Comparison of ENCODE assay signal across 9 cellular contexts in the genomic region with DNA sequence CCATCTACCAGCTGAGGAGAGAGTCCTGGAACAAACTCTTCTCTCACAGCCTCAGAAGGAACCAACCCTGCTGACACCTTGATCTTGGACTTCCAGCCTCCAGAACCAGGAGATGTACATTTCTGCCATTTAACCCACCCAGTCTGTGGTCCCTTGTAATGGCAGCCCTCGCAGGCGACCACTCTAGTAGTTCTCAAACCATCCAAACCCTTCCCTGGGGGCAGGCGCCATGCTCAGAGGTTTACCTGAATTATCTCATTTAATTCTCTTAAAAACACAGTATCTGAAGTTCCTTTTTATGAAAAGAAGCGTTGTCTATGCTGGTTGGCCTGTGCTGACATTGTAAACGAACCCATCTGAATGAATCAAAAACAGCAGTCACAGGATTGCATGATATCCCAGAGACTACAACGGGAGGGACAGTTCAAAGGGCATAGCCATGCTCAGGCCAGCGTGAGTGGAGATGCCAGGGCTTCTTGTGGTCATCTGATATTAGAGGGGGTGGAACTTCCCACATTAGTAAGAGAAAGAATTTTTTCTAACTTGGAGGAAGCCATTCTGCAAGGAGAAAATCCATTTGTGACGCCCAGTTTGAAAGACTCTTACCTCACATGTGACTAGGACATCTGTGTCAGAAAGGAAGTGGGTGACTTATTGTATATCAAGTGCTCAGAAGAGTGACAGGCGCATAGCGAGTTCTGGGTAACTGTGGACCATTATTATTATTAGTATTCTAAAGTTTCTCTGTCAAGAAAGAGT. TPM values are rescaled to one million over a fixed set of nuclear protein-coding genes. Genes with fewer than 3 reads are reported as not detected.
A peak's percentile ranks its signal among the peaks of the same experiment; 100 is the strongest.
DNase-seq lines count a peak whose midpoint lies in the region; ATAC-seq, FAIRE-seq and TF ChIP-seq lines count a peak whose summit lies in the region.
"Had no signal": no experiment of that assay in that cellular context is flagged by ENCODE, and none has a peak within 500 bp of the region (broad histone marks: within the 10 kb centered on the region; RNA-seq: fewer than 3 reads in every experiment).

No MANE protein-coding gene starts in this region.

- H3K4me1 Mint-ChIP-seq in effector memory CD8-positive, alpha-beta T cell (ENCODE audit: low read depth in 2 of 2): peaks cover 58 to 82% of the 10 kb centered on the region in 2 donors

- no peak overlapping the region for H2AFZ ChIP-seq in HepG2 (ENCODE audit: low read length)

- no peaks in the 10 kb centered on the region for H4K20me1 ChIP-seq in HepG2 (ENCODE audit: insufficient read depth, low read length)

- no peak for TF ChIP-seq POLR2A in HepG2 (IDR thresholded peaks at IDR 0.05; ENCODE audit: insufficient read depth in 1 of 2, low read depth in 2 of 2, low read length in 2 of 2)

- H3K36me3 ChIP-seq in liver (ENCODE audit: control insufficient read depth in 4 of 4, insufficient read depth in 3 of 4, low read depth in 1 of 4, low read length in 3 of 4) (no peaks in the 10 kb centered on the region), HepG2 (replicated peaks in 1 of 2; ENCODE audit: control insufficient read depth in 1 of 2, insufficient read depth in 2 of 2, low read length in 2 of 2) (no peaks in the 10 kb centered on the region)
- H3K36me3 ChIP-seq: heart left ventricle had no signal

- peaks cover 6% of the 10 kb centered on the region for H3K36me3 Mint-ChIP-seq in effector memory CD8-positive, alpha-beta T cell (ENCODE audit: insufficient read depth)

- in situ Hi-C loops in HepG2 (cut with HindIII; ENCODE audit: extremely low pct_ligation_motif_present, low pct_unique_long_range_greater_than_20kb): no loop called here

- no peaks in the 10 kb centered on the region for H3K27me3 Mint-ChIP-seq in effector memory CD8-positive, alpha-beta T cell

- no peak overlapping the region for H3K4me2 ChIP-seq in HepG2 (ENCODE audit: low read depth, low read length)

- H3K9me3 ChIP-seq in liver (ENCODE audit: control insufficient read depth in 4 of 4, low read length in 3 of 4): no peaks in the 10 kb centered on the region
- H3K9me3 ChIP-seq in HepG2 (ENCODE audit: low read length): no peaks in the 10 kb centered on the region
- H3K9me3 ChIP-seq: heart left ventricle had no signal

- DNase-seq in HepG2 (ENCODE audit: low spot score): no peak
- peak; percentile 89 to 91 for DNase-seq in Kasumi-1 (lab: John Stamatoyannopoulos, UW)
- peak in 2 of 3 experiments; percentile 35 to 42 for DNase-seq in effector memory CD8-positive, alpha-beta T cell
- no peak for DNase-seq in stimulated activated CD4-positive, alpha-beta T cell treated with anti-CD3 and anti-CD28 coated beads, Interleukin-4, amount 100 ng/mL, for 4 hours
- DNase-seq in hippocampal formation (lab: John Stamatoyannopoulos, UW): no peak
- DNase-seq in kidney glomerular epithelial cell (lab: John Stamatoyannopoulos, UW): no peak
- DNase-seq: heart left ventricle had no signal

- H3K4me3 ChIP-seq in liver (ENCODE audit: low read depth in 1 of 3, low read length in 3 of 3) (no peak overlapping the region), HepG2 (replicated peaks in 1 of 3; ENCODE audit: insufficient read depth in 1 of 3, low read depth in 2 of 3, low read length in 3 of 3) (no peak overlapping the region)
- H3K4me3 ChIP-seq: heart left ventricle had no signal

- CTCF ChIA-PET in HepG2 (lab: Yijun Ruan, JAX; ENCODE audit: low intra/inter-chr PET ratio, low total read pairs): no interaction called here

- TF ChIP-seq EP300 in HepG2 (IDR thresholded peaks at IDR 0.05; ENCODE audit: low read depth in 2 of 2, low read length in 2 of 2): no peak
- TF ChIP-seq EP300 in HepG2 (CRISPR knock-in tag; IDR thresholded peaks at IDR 0.05; ENCODE audit: borderline replicate concordance): no peak

- H3K27me3 ChIP-seq in liver (ENCODE audit: control insufficient read depth in 4 of 4, insufficient read depth in 4 of 4, low read length in 3 of 4) (peaks cover 0 to 8% (median 0%) of the 10 kb centered on the region in 4 donors), HepG2 (ENCODE audit: control insufficient read depth in 1 of 2, insufficient read depth in 2 of 2, low read length in 2 of 2) (peaks cover 5 to 77% of the 10 kb centered on the region in 2 experiments; a peak in 4 of 5 replicates)

- ATAC-seq in HepG2: no peak
- peak; percentile 82 for ATAC-seq in effector memory CD8-positive, alpha-beta T cell (replicated peaks)
- no peak for ATAC-seq in SK-N-SH treated with all-trans-retinoic acid at 6 μM for 48 hours

- H3K9ac ChIP-seq in liver (ENCODE audit: low read depth in 1 of 2, low read length in 2 of 2): no peak overlapping the region
- no peak overlapping the region for H3K9ac ChIP-seq in HepG2 (ENCODE audit: insufficient read depth, low read depth, low read length)

- TF ChIP-seq RAD21 in liver (IDR thresholded peaks at IDR 0.05): no peak
- TF ChIP-seq RAD21 in HepG2 (CRISPR knock-in tag; IDR thresholded peaks at IDR 0.05): no peak

- peak overlapping the region; percentile 84 to 99 for H3K27ac Mint-ChIP-seq in effector memory CD8-positive, alpha-beta T cell

- WGBS in liver: 64% methylated on average over 10 of the region's 10 CpGs
- WGBS in HepG2 (ENCODE audit: low lambda C conversion rate): 13% methylated on average over 10 of the region's 10 CpGs

- intact Hi-C loops in HepG2 (cut with micrococcal nuclease; ENCODE audit: unreplicated experiment): no loop called here

- peak overlapping the region; percentile 60 to 76 for H3K27ac ChIP-seq in liver (ENCODE audit: low read depth in 1 of 2, low read length in 2 of 2)
- no peak overlapping the region for H3K27ac ChIP-seq in HepG2 (ENCODE audit: extremely low read length, insufficient read depth, low read length)

- no peaks in the 10 kb centered on the region for H3K9me3 Mint-ChIP-seq in effector memory CD8-positive, alpha-beta T cell

- FAIRE-seq in HepG2 (lab: Jason Lieb, UNC): no peak

- H3K79me2 ChIP-seq in HepG2 (ENCODE audit: insufficient read depth, low read length): no peaks in the 10 kb centered on the region

- BruUV-seq in HepG2 (replicated peaks; lab: Mats Ljungman, UMichigan): no TSS peak

- POLR2A ChIA-PET in HepG2 (lab: Yijun Ruan, JAX): no interaction called here

- TF ChIP-seq CTCF in liver (IDR thresholded peaks at IDR 0.05; ENCODE audit: low read depth, low read length, missing input control) (no peak), HepG2 (CRISPR knock-in tag; IDR thresholded peaks at IDR 0.05) (no peak)

- H3K4me1 ChIP-seq in liver (ENCODE audit: control insufficient read depth in 4 of 4, insufficient read depth in 4 of 4, low read length in 3 of 4) (peaks cover 0 to 2% (median 0%) of the 10 kb centered on the region in 4 donors), HepG2 (ENCODE audit: insufficient read depth, low read length) (no peaks in the 10 kb centered on the region)

- H3K4me3 Mint-ChIP-seq in effector memory CD8-positive, alpha-beta T cell: peak overlapping the region; percentile 61 to 81

TF ChIP-seq in liver, 16 proteins besides CTCF, POLR2A, EP300 and RAD21 (continues in another document):
- TF ChIP-seq FOXA1 (IDR thresholded peaks at IDR 0.05): no peak

TF ChIP-seq in HepG2, 621 proteins besides CTCF, POLR2A, EP300 and RAD21 (continues in another document):
- no peak for TF ChIP-seq ISL2 (CRISPR knock-in tag; IDR thresholded peaks at IDR 0.05)
- TF ChIP-seq, protein P1, sequence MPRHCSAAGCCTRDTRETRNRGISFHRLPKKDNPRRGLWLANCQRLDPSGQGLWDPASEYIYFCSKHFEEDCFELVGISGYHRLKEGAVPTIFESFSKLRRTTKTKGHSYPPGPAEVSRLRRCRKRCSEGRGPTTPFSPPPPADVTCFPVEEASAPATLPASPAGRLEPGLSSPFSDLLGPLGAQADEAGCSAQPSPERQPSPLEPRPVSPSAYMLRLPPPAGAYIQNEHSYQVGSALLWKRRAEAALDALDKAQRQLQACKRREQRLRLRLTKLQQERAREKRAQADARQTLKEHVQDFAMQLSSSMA (CRISPR knock-in tag; IDR thresholded peaks at IDR 0.05): no peak
- TF ChIP-seq NPAS2 (CRISPR knock-in tag; IDR thresholded peaks at IDR 0.05; ENCODE audit: borderline replicate concordance): no peak
- TF ChIP-seq ARNT2 (CRISPR knock-in tag; IDR thresholded peaks at IDR 0.05; ENCODE audit: low read depth): no peak

TF ChIP-seq in SK-N-SH treated with all-trans-retinoic acid at 6 μM for 48 hours, 23 proteins besides CTCF, POLR2A, EP300 and RAD21 (continues in another document):
- TF ChIP-seq ESRRG (CRISPR knock-in tag; IDR thresholded peaks at IDR 0.05): no peak

RNA-seq across cellular contexts. Expression of a gene that starts 17.2 kb away (rescaled TPM):
- 1 to 10 TPM; 1.5 to 2.0 TPM for total RNA-seq in liver
- under 1 TPM; 0.56 to 0.65 TPM for polyA plus RNA-seq in liver
- total RNA-seq in HepG2 (2016; rRNA removed; fragmentation: Illumina TruSeq; extraction: Trizol): not detected in 2 replicates
- not detected in 2 replicates for total RNA-seq in HepG2 (2016; cell fraction: cytosol; rRNA removed; fragmentation: Illumina TruSeq; extraction: Trizol; ENCODE audit: low read depth)
- total RNA-seq in HepG2 (2016; cell fraction: insoluble cytoplasmic fraction; rRNA removed; fragmentation: Illumina TruSeq; extraction: Trizol): not detected in 2 replicates
- not detected in 2 replicates for total RNA-seq in HepG2 (2016; cell fraction: membrane; rRNA removed; fragmentation: Illumina TruSeq; extraction: Trizol)
- total RNA-seq in HepG2 (2016; cell fraction: nucleus; rRNA removed; fragmentation: Illumina TruSeq; extraction: Trizol): not detected in 2 replicates
- polyA plus RNA-seq in HepG2 (2011; rRNA removed): not detected in 2 replicates
- polyA plus RNA-seq in HepG2 (2011; cell fraction: cytosol; rRNA removed): not detected in 2 replicates
- polyA plus RNA-seq in HepG2 (2011; cell fraction: nucleus; rRNA removed): not detected in 2 replicates
- polyA plus RNA-seq in HepG2 (2012): not detected in 2 replicates
- polyA plus RNA-seq in HepG2 (2016; cell fraction: cytosol; fragmentation: Illumina TruSeq; extraction: Trizol; ENCODE audit: low read depth): not detected in 2 replicates
- polyA plus RNA-seq in HepG2 (2016; cell fraction: insoluble cytoplasmic fraction; fragmentation: Illumina TruSeq; extraction: Trizol; ENCODE audit: low read depth): not detected in 2 replicates
- polyA plus RNA-seq in HepG2 (2016; cell fraction: membrane; fragmentation: Illumina TruSeq; extraction: Trizol; ENCODE audit: low read depth): not detected in 2 replicates
- not detected in 2 replicates for polyA plus RNA-seq in HepG2 (2016; cell fraction: nucleus; fragmentation: Illumina TruSeq; extraction: Trizol; ENCODE audit: insufficient read depth, low read depth)
- not detected in 2 replicates for polyA minus RNA-seq in HepG2 (2011; rRNA and poly(A)+ RNA removed; ENCODE audit: low replicate concordance)
- polyA minus RNA-seq in HepG2 (2011; cell fraction: cytosol; rRNA and poly(A)+ RNA removed): not detected in 2 replicates
- not detected in 2 replicates for polyA minus RNA-seq in HepG2 (2011; cell fraction: nucleus; rRNA and poly(A)+ RNA removed)

Comparison
In these comparisons a context has a peak if more than half of its experiments do, and no peak if none do; other contexts are left out.
1. DNase-seq: peak in Kasumi-1 (2 of 2) and effector memory CD8-positive, alpha-beta T cell (2 of 3); none in HepG2 (single experiment), stimulated activated CD4-positive, alpha-beta T cell treated with anti-CD3 and anti-CD28 coated beads, Interleukin-4, amount 100 ng/mL, for 4 hours (0 of 2), hippocampal formation (0 of 2) and kidney glomerular epithelial cell (single experiment).